In the genomic region with DNA sequence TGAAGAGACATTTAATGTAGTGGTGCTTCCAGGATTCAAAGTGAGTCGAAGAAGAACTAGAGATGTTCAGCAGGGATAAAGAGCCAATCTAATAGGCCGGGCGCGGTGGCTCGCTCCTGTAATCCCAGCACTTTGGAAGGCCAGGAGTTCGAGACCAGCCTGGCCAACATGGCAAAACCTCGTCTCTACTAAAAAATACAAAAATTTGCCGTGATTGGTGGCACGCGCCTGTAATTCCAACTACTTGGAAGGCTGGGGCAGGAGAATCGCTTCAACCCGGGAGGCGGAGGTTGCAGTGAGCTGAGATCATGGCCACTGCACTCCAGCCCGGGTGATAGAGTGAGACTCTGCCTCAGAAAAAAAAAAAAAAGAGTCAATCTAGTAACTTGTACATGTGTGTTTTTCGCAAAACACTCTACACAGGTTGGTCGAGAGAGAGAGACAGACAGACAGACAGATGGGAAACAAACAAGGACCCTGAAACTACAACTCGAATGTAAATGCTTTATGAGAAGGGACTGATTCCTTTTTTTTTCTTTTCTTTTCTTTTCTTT, we compare ENCODE assay signal across 8 cellular contexts. TPM values are rescaled to one million over a fixed set of nuclear protein-coding genes. Genes with fewer than 3 reads are reported as not detected.
DNase-seq lines count a peak whose midpoint lies in the region; ATAC-seq and TF ChIP-seq lines count a peak whose summit lies in the region.

No MANE protein-coding gene starts in this region.

- H3K4me1 ChIP-seq in left lung: peaks cover 8 to 11% of the 10 kb centered on the region in 2 donors

- intact Hi-C loops in activated CD4-positive, alpha-beta T cell treated with anti-CD3 and anti-CD28 coated beads, Interleukin-2, amount 10 ng/mL, durations not matched to agents 24 days and 14 days (cut with micrococcal nuclease): loop anchor here (1.0 to 2.0 kb wide), 6 partner anchors 16 to 322 kb away; partner anchors contain the start of genes CHPF2 and TMUB1
- intact Hi-C loops in left lung (cut with DNase I): no loop called here

- no peaks in the 10 kb centered on the region for H3K27me3 ChIP-seq in left lung

- no peak for DNase-seq in activated CD4-positive, alpha-beta T cell treated with anti-CD3 and anti-CD28 coated beads, Interleukin-2, amount 10 ng/mL, durations not matched to agents 24 days and 14 days
- DNase-seq in activated CD4-positive, alpha-beta T cell treated with anti-CD3 and anti-CD28 coated beads for 48 hours: no peak
- DNase-seq in left lung (no peak), NCI-H2196 treated with DMSO at 0.1 percent for 48 hours (lab: John Stamatoyannopoulos, UW; ENCODE audit: unreplicated experiment) (no peak)

- peaks cover 5% of the 10 kb centered on the region for H3K36me3 Mint-ChIP-seq in activated CD4-positive, alpha-beta T cell treated with anti-CD3 and anti-CD28 coated beads, Interleukin-2, amount 10 ng/mL, durations not matched to agents 24 days and 14 days (ENCODE audit: low read depth)

- no peaks in the 10 kb centered on the region for H3K9me3 Mint-ChIP-seq in activated CD4-positive, alpha-beta T cell treated with anti-CD3 and anti-CD28 coated beads, Interleukin-2, amount 10 ng/mL, durations not matched to agents 24 days and 14 days

- H3K4me3 Mint-ChIP-seq in activated CD4-positive, alpha-beta T cell treated with anti-CD3 and anti-CD28 coated beads, Interleukin-2, amount 10 ng/mL, durations not matched to agents 24 days and 14 days: peak overlapping the region; percentile 97

- H3K4me3 ChIP-seq in left lung: peak overlapping the region; percentile 65 to 75

- peaks cover 24% of the 10 kb centered on the region for H3K4me1 Mint-ChIP-seq in activated CD4-positive, alpha-beta T cell treated with anti-CD3 and anti-CD28 coated beads, Interleukin-2, amount 10 ng/mL, durations not matched to agents 24 days and 14 days

- peak overlapping the region; percentile 75 for H3K27ac ChIP-seq in angular gyrus (ENCODE audit: low read depth, low read length)
- peak overlapping the region; percentile 81 to 89 for H3K27ac ChIP-seq in left lung
- H3K27ac ChIP-seq in temporal lobe (ENCODE audit: low read depth, low read length): peak overlapping the region; percentile 72

- H3K9me3 ChIP-seq in left lung: no peaks in the 10 kb centered on the region

- no peak for ATAC-seq in left lung
- ATAC-seq in HG02798 (IDR thresholded peaks at IDR 0.05; ENCODE audit: poor library complexity, unreplicated experiment): no peak
- no peak for ATAC-seq in HG03520 (IDR thresholded peaks at IDR 0.05; ENCODE audit: unreplicated experiment)

- TF ChIP-seq CTCF in left lung (IDR thresholded peaks at IDR 0.05): no peak

- H3K27ac Mint-ChIP-seq in activated CD4-positive, alpha-beta T cell treated with anti-CD3 and anti-CD28 coated beads, Interleukin-2, amount 10 ng/mL, durations not matched to agents 24 days and 14 days: peak overlapping the region; percentile 97

- peaks cover 0 to 7% of the 10 kb centered on the region in 2 donors for H3K36me3 ChIP-seq in left lung

- peaks cover 2% of the 10 kb centered on the region for H3K27me3 Mint-ChIP-seq in activated CD4-positive, alpha-beta T cell treated with anti-CD3 and anti-CD28 coated beads, Interleukin-2, amount 10 ng/mL, durations not matched to agents 24 days and 14 days

RNA-seq across cellular contexts. Expression of gene ABCB8, which starts 0.8 kb away (rescaled TPM):
- total RNA-seq in activated CD4-positive, alpha-beta T cell treated with anti-CD3 and anti-CD28 coated beads, Interleukin-2, amount 10 ng/mL, durations not matched to agents 24 days and 14 days: 56.4 and 57.4 TPM in 2 replicates
- total RNA-seq in left lung: 10 to 100 TPM; 47.5 to 52.1 TPM
- 26.1 TPM for total RNA-seq in temporal lobe

RNA-seq across cellular contexts. Expression of gene ATG9B, which starts 4.7 kb away (rescaled TPM):
- 7.3 and 7.5 TPM in 2 replicates for total RNA-seq in activated CD4-positive, alpha-beta T cell treated with anti-CD3 and anti-CD28 coated beads, Interleukin-2, amount 10 ng/mL, durations not matched to agents 24 days and 14 days
- under 1 TPM; 0.68 to 0.70 TPM for total RNA-seq in left lung
- total RNA-seq in temporal lobe: 1.2 TPM

RNA-seq across cellular contexts. Expression of gene ASIC3, which starts 19.3 kb away (rescaled TPM):
- total RNA-seq in activated CD4-positive, alpha-beta T cell treated with anti-CD3 and anti-CD28 coated beads, Interleukin-2, amount 10 ng/mL, durations not matched to agents 24 days and 14 days: 3.5 and 4.0 TPM in 2 replicates
- total RNA-seq in left lung: 1 to 10 TPM; 2.7 to 3.5 TPM
- 1.2 TPM for total RNA-seq in temporal lobe

RNA-seq across cellular contexts. Expression of gene CDK5, which starts 28.7 kb away (rescaled TPM):
- 26.5 and 26.8 TPM in 2 replicates for total RNA-seq in activated CD4-positive, alpha-beta T cell treated with anti-CD3 and anti-CD28 coated beads, Interleukin-2, amount 10 ng/mL, durations not matched to agents 24 days and 14 days
- total RNA-seq in left lung (10 to 100 TPM; 15.6 to 17.1 TPM), temporal lobe (30.0 TPM)

RNA-seq across cellular contexts. Expression of gene SLC4A2, which starts 30.4 kb away (rescaled TPM):
- 115 and 127 TPM in 2 replicates for total RNA-seq in activated CD4-positive, alpha-beta T cell treated with anti-CD3 and anti-CD28 coated beads, Interleukin-2, amount 10 ng/mL, durations not matched to agents 24 days and 14 days
- total RNA-seq in left lung (100 to 1,000 TPM; 191 to 205 TPM), temporal lobe (8.6 TPM)
